Comparison of ENCODE assay signal across 1 cellular context in the genomic region with DNA sequence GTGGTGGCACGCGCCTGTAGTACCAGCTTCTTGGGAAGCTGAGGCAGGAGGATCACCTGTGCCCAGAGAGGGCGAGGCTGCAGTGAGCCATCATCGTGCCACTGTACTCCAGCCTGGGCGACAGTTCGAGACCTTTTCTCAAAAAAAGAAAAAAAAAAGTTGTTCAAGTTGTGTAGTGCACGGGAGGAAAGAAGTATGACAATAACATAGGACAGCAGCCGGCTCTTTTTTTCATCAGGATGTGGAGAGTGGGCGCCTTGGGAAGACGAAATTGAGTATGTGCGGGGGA.
TF ChIP-seq lines count a peak whose summit lies in the region.

No MANE protein-coding gene starts in this region.

TF ChIP-seq in GM12878, 131 proteins besides CTCF, POLR2A, EP300 and RAD21 (continued from another document):
- TF ChIP-seq ZNF384 (IDR thresholded peaks at IDR 0.05; ENCODE audit: borderline replicate concordance, low read depth, low read length), result peak; percentile 16; the same call in 1 of the 2 replicates
- TF ChIP-seq, protein P1, sequence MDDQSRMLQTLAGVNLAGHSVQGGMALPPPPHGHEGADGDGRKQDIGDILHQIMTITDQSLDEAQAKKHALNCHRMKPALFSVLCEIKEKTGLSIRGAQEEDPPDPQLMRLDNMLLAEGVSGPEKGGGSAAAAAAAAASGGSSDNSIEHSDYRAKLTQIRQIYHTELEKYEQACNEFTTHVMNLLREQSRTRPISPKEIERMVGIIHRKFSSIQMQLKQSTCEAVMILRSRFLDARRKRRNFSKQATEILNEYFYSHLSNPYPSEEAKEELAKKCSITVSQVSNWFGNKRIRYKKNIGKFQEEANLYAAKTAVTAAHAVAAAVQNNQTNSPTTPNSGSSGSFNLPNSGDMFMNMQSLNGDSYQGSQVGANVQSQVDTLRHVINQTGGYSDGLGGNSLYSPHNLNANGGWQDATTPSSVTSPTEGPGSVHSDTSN (IDR thresholded peaks at IDR 0.05; ENCODE audit: insufficient replicate concordance, low read depth, low read length), result no peak
- 0 out of 2 replicates have a peak, but pooled peaks have one; percentile 39 for TF ChIP-seq CREM (IDR thresholded peaks at IDR 0.05; ENCODE audit: low read depth)
- TF ChIP-seq FOS (IDR thresholded peaks at IDR 0.05; ENCODE audit: borderline replicate concordance, extremely low read depth, insufficient read length), result no peak
- no peak for TF ChIP-seq YBX1 (IDR thresholded peaks at IDR 0.05)
- TF ChIP-seq ZNF217 (IDR thresholded peaks at IDR 0.05), result 0 out of 2 replicates have a peak, but pooled peaks have one; percentile 1
- TF ChIP-seq NR2F1 (conservative IDR thresholded peaks at IDR 0.05), result no peak
TF ChIP-seq in GM12878: peak in this region for 3.
